8 cellular contexts compared by ENCODE assay signal in genomic region chr4:139416073-139416673, GRCh38. TPM values are rescaled to one million over a fixed set of nuclear protein-coding genes. Genes with fewer than 3 reads are reported as not detected.
A peak's percentile ranks its signal among the peaks of the same experiment; 100 is the strongest.
DNase-seq lines count a peak whose midpoint lies in the region; ATAC-seq and TF ChIP-seq lines count a peak whose summit lies in the region.

No MANE protein-coding gene starts in this region.

- peak; percentile 80 for TF ChIP-seq CTCF in foreskin keratinocyte (conservative IDR thresholded peaks at IDR 0.05)

- peak; percentile 69 for ATAC-seq in HG03432 (IDR thresholded peaks at IDR 0.05; ENCODE audit: unreplicated experiment)
- ATAC-seq in foreskin keratinocyte: peak; percentile 13
- ATAC-seq in HG03520 (IDR thresholded peaks at IDR 0.05; ENCODE audit: unreplicated experiment): no peak

- no peaks in the 10 kb centered on the region for H3K27me3 ChIP-seq in foreskin keratinocyte

- H3K27ac ChIP-seq in foreskin keratinocyte: no peak overlapping the region

- peaks cover 19% of the 10 kb centered on the region for H3K4me1 ChIP-seq in foreskin keratinocyte

- DNase-seq in NCI-H510A treated with DMSO at 0.1 percent for 48 hours (lab: John Stamatoyannopoulos, UW): peak; percentile 61
- DNase-seq in NCI-H510A (lab: John Stamatoyannopoulos, UW): no peak
- DNase-seq in SW480 (ENCODE audit: low spot score): peak; percentile 36
- DNase-seq in foreskin keratinocyte: peak in 1 of 2 donors; percentile 35
- peak; percentile 32 for DNase-seq in putamen (ENCODE audit: low spot score)
- no peak for DNase-seq in ecto neural progenitor cell (ENCODE audit: low spot score)

RNA-seq across cellular contexts. Expression of gene RAB33B, which starts 37.7 kb away (rescaled TPM):
- total RNA-seq in foreskin keratinocyte: 4.2 and 4.4 TPM in 2 replicates
- polyA plus RNA-seq in foreskin keratinocyte: 1.2 and 1.4 TPM in 2 replicates

Comparison
In these comparisons a context has a peak if more than half of its experiments do, and no peak if none do; other contexts are left out.
1. DNase-seq: peak in NCI-H510A treated with DMSO at 0.1 percent for 48 hours (single experiment), SW480 (single experiment) and putamen (single experiment); none in NCI-H510A (single experiment) and ecto neural progenitor cell (single experiment).